22 cellular contexts compared by ENCODE assay signal in the genomic region with DNA sequence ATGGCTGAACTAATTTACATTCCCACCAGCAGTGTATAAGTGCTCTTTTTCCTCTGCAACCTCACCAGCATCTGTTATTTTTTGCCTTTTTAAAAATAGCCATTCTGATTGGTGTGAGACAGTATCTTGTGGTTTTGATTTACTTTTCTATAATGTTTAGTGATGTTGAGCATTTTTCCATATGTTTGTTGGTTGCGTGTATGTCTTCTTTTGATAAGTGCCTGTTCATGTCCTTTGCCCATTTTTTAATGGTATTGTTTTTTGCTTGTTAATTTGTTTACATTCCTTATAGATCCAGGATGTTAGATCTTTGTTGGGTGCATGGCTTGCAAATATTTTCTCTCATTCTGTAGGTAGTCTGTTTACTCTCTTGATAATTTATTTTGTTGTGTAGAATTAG.
"Had no signal": no experiment of that assay in that cellular context is flagged by ENCODE, and none has a peak within 500 bp of the region (broad histone marks: within the 10 kb centered on the region; RNA-seq: fewer than 3 reads in every experiment).

No MANE protein-coding gene starts in this region.

- H3K4me3 Mint-ChIP-seq: dendritic cell treated with granulocyte-macrophage colony-stimulating factor and Interleukin-4, amounts not matched to agents 40 ng/mL and 50 ng/mL, for 4 days; effector memory CD8-positive, alpha-beta T cell; endodermal cell had no signal

- DNase-seq: colonic mucosa; cortex of kidney; dermis blood vessel endothelial cell; dorsolateral prefrontal cortex; effector CD4-positive, alpha-beta T cell; effector CD8-positive, alpha-beta T cell; effector memory CD4-positive, alpha-beta T cell; effector memory CD8-positive, alpha-beta T cell; endodermal cell; erythroblast; esophagus squamous epithelium; foreskin fibroblast; foreskin keratinocyte; foreskin melanocyte; gastrocnemius medialis; glutamatergic neuron; head of caudate nucleus; heart left ventricle; heart right ventricle had no signal

- ATAC-seq: effector memory CD8-positive, alpha-beta T cell; esophagus mucosa; foreskin keratinocyte; gastrocnemius medialis; gastroesophageal sphincter; heart left ventricle; heart right ventricle had no signal

- H3K9me3 ChIP-seq: colonic mucosa, esophagus squamous epithelium, gastrocnemius medialis had no signal

- H3K27ac Mint-ChIP-seq: dendritic cell treated with granulocyte-macrophage colony-stimulating factor and Interleukin-4, amounts not matched to agents 40 ng/mL and 50 ng/mL, for 4 days; effector memory CD8-positive, alpha-beta T cell; endodermal cell had no signal

- H3K4me1 Mint-ChIP-seq: endodermal cell had no signal

- H3K27me3 Mint-ChIP-seq: dendritic cell treated with granulocyte-macrophage colony-stimulating factor and Interleukin-4, amounts not matched to agents 40 ng/mL and 50 ng/mL, for 4 days; effector memory CD8-positive, alpha-beta T cell had no signal
